1 cellular context compared by ENCODE assay signal in the genomic region with DNA sequence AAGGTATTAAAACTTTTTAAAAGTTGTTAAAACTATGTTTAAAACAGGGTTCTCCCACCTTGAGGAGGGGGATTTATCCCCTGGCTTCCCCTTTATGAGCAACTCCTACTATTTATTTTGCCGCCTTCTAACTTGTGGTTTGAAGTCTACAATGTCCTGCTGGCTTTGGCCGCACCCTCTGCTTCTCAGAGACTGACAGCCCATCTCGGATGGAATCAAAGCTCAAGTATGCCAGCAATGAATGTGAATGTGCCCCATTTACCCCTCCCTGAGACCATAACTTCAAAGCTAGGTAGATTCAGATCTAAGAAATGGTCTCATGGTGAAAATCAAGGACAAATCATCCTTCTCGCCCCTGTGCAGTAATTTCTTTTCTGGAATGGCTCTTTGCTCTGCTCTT.
TF ChIP-seq lines count a peak whose summit lies in the region.

No MANE protein-coding gene starts in this region.

TF ChIP-seq in IMR-90, 13 proteins besides CTCF, POLR2A, EP300 and RAD21:
- no peak for TF ChIP-seq SMC3 (IDR thresholded peaks at IDR 0.05; ENCODE audit: low read depth, low read length)
- TF ChIP-seq, protein P1, sequence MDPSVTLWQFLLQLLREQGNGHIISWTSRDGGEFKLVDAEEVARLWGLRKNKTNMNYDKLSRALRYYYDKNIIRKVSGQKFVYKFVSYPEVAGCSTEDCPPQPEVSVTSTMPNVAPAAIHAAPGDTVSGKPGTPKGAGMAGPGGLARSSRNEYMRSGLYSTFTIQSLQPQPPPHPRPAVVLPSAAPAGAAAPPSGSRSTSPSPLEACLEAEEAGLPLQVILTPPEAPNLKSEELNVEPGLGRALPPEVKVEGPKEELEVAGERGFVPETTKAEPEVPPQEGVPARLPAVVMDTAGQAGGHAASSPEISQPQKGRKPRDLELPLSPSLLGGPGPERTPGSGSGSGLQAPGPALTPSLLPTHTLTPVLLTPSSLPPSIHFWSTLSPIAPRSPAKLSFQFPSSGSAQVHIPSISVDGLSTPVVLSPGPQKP (IDR thresholded peaks at IDR 0.05; ENCODE audit: borderline replicate concordance, low read depth, low read length): no peak
- no peak for TF ChIP-seq BHLHE40 (IDR thresholded peaks at IDR 0.05; ENCODE audit: low read depth, low read length)
- no peak for TF ChIP-seq RFX5 (IDR thresholded peaks at IDR 0.05; ENCODE audit: low read depth, low read length)
- TF ChIP-seq, protein P2, sequence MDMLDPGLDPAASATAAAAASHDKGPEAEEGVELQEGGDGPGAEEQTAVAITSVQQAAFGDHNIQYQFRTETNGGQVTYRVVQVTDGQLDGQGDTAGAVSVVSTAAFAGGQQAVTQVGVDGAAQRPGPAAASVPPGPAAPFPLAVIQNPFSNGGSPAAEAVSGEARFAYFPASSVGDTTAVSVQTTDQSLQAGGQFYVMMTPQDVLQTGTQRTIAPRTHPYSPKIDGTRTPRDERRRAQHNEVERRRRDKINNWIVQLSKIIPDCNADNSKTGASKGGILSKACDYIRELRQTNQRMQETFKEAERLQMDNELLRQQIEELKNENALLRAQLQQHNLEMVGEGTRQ (IDR thresholded peaks at IDR 0.05; ENCODE audit: low read depth, low read length): no peak
- TF ChIP-seq CHD1 (IDR thresholded peaks at IDR 0.05; ENCODE audit: low read depth, low read length): no peak
- TF ChIP-seq RCOR1 (IDR thresholded peaks at IDR 0.05; ENCODE audit: insufficient replicate concordance, low read length): no peak
- TF ChIP-seq CEBPB (IDR thresholded peaks at IDR 0.05; ENCODE audit: low read depth, low read length): no peak
- TF ChIP-seq MAFK (IDR thresholded peaks at IDR 0.05; ENCODE audit: low read depth, low read length): no peak
- TF ChIP-seq NFE2L2 (IDR thresholded peaks at IDR 0.05; ENCODE audit: low read depth, low read length): no peak
- no peak for TF ChIP-seq FOS (IDR thresholded peaks at IDR 0.05; ENCODE audit: low read depth, low read length)
- TF ChIP-seq MAZ (IDR thresholded peaks at IDR 0.05; ENCODE audit: borderline replicate concordance, low read depth, low read length): no peak
- no peak for TF ChIP-seq MXI1 (IDR thresholded peaks at IDR 0.05; ENCODE audit: borderline replicate concordance, low read depth, low read length)
TF ChIP-seq in IMR-90: peak in this region for 0.
